In the genomic region with DNA sequence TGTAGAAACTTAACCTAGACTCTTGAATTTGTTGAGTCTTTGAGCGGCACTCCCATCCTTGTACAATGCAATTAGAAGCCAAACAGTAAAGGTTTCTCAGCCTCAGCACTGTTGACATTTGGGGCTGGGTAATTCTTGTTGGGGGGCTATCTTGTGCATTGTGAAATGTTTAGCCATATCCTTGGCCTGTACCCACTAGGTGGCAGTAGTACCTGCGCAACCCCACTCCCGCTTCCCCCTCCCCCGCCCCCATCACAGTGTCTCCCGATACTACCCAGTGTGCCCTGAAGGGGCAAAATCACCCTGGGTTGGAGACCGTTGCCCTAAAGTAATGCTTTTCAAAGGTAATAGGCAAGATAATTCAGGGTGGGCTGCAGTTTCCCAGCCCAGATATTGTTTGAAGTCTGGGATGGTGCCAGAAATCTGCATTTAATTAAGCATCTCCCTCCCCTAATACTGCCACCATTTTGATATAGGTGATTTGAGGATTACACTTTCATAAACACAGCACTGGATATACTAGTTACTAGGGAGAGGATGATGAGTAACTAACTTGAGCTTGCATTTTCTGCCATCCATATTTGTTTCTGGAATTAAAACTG, we compare ENCODE assay signal across 8 cellular contexts. TPM values are rescaled to one million over a fixed set of nuclear protein-coding genes. Genes with fewer than 3 reads are reported as not detected.
DNase-seq lines count a peak whose midpoint lies in the region; ATAC-seq, FAIRE-seq and TF ChIP-seq lines count a peak whose summit lies in the region.

No MANE protein-coding gene starts in this region.

- TF ChIP-seq POLR2A in uterus (IDR thresholded peaks at IDR 0.05): no peak

- DNase-seq in DMS53 (lab: John Stamatoyannopoulos, UW) (peak; percentile 87), Kasumi-1 (lab: John Stamatoyannopoulos, UW) (peak; percentile 68 to 71), SJCRH30 (peak; percentile 61 to 73), activated gamma-delta T cell (lab: John Stamatoyannopoulos, UW) (peak; percentile 24), frontal cortex (ENCODE audit: low spot score in 2 of 2) (peak; percentile 35 to 61), progenitor cell of endocrine pancreas (ENCODE audit: low spot score, unreplicated experiment) (peak; percentile 59), uterus (peak in 1 of 2 donors; percentile 43)

- H3K36me3 Mint-ChIP-seq in progenitor cell of endocrine pancreas (ENCODE audit: insufficient read depth): peaks cover 7% of the 10 kb centered on the region

- FAIRE-seq in frontal cortex (lab: Jason Lieb, UNC): no peak

- peaks cover 4% of the 10 kb centered on the region for H3K4me1 Mint-ChIP-seq in progenitor cell of endocrine pancreas (ENCODE audit: low read depth)

- no peaks in the 10 kb centered on the region for H3K27me3 Mint-ChIP-seq in progenitor cell of endocrine pancreas

- H3K4me3 ChIP-seq in SJCRH30 (no peak overlapping the region), uterus (no peak overlapping the region)

- ATAC-seq in HG02610 (IDR thresholded peaks at IDR 0.05; ENCODE audit: unreplicated experiment): no peak

- H3K36me3 ChIP-seq in SJCRH30 (peaks cover 25% of the 10 kb centered on the region), uterus (no peaks in the 10 kb centered on the region)

- TF ChIP-seq CTCF in progenitor cell of endocrine pancreas (IDR thresholded peaks at IDR 0.05; ENCODE audit: unreplicated experiment) (peak; percentile 74), uterus (IDR thresholded peaks at IDR 0.05) (peak; percentile 16 to 51 (median 35))

- intact Hi-C loops in uterus (cut with DNase I; ENCODE audit: low total_unique reads): no loop called here

- H3K4me1 ChIP-seq in SJCRH30 (no peaks in the 10 kb centered on the region), uterus (peaks cover 0 to 7% of the 10 kb centered on the region in 2 donors)

- H3K4me3 Mint-ChIP-seq in progenitor cell of endocrine pancreas (ENCODE audit: low read depth): peak overlapping the region; percentile 35

- H3K27me3 ChIP-seq in SJCRH30: no peaks in the 10 kb centered on the region
- H3K27me3 ChIP-seq in uterus: no peaks in the 10 kb centered on the region

- H3K9me3 Mint-ChIP-seq in progenitor cell of endocrine pancreas (ENCODE audit: low read depth): no peaks in the 10 kb centered on the region

- H3K27ac ChIP-seq in SJCRH30 (no peak overlapping the region), uterus (no peak overlapping the region)

- peak overlapping the region; percentile 13 for H3K27ac Mint-ChIP-seq in progenitor cell of endocrine pancreas

- H3K9me3 ChIP-seq in SJCRH30 (replicated peaks) (no peaks in the 10 kb centered on the region), uterus (no peaks in the 10 kb centered on the region)

RNA-seq across cellular contexts. Expression of gene COX6A1, which starts 1.8 kb away (rescaled TPM):
- total RNA-seq in SJCRH30 (2014; rRNA removed; shearing (Covaris generic)): 423 and 488 TPM in 2 replicates
- total RNA-seq in frontal cortex (489 TPM), progenitor cell of endocrine pancreas (318 and 343 TPM in 2 replicates), uterus (100 to 1,000 TPM; 196 to 524 (median 201) TPM)

RNA-seq across cellular contexts. Expression of gene TRIAP1, which starts 6.4 kb away (rescaled TPM):
- total RNA-seq in SJCRH30 (2014; rRNA removed; shearing (Covaris generic)): 43.4 and 45.5 TPM in 2 replicates
- 11.0 TPM for total RNA-seq in frontal cortex
- 32.4 and 33.5 TPM in 2 replicates for total RNA-seq in progenitor cell of endocrine pancreas
- 10 to 100 TPM in 2 of 4 donors, 1 to 10 TPM in 2; 1.2 to 16.8 (median 8.0) TPM for total RNA-seq in uterus

RNA-seq across cellular contexts. Expression of gene GATC, which starts 6.5 kb away (rescaled TPM):
- 29.8 and 31.4 TPM in 2 replicates for total RNA-seq in SJCRH30 (2014; rRNA removed; shearing (Covaris generic))
- 28.9 TPM for total RNA-seq in frontal cortex
- total RNA-seq in progenitor cell of endocrine pancreas: 28.0 and 30.9 TPM in 2 replicates
- 10 to 100 TPM; 11.8 to 31.9 (median 18.3) TPM for total RNA-seq in uterus

RNA-seq across cellular contexts. Expression of gene SRSF9, which starts 29.8 kb away (rescaled TPM):
- total RNA-seq in SJCRH30 (2014; rRNA removed; shearing (Covaris generic)): 120 and 136 TPM in 2 replicates
- 92.5 TPM for total RNA-seq in frontal cortex
- 282 and 286 TPM in 2 replicates for total RNA-seq in progenitor cell of endocrine pancreas
- total RNA-seq in uterus: 100 to 1,000 TPM in 2 of 4 donors, 10 to 100 TPM in 2; 10.5 to 150 (median 91.1) TPM

RNA-seq across cellular contexts. Expression of gene DYNLL1, which starts 56.2 kb away (rescaled TPM):
- total RNA-seq in SJCRH30 (2014; rRNA removed; shearing (Covaris generic)): 446 and 452 TPM in 2 replicates
- total RNA-seq in frontal cortex: 279 TPM
- 356 and 386 TPM in 2 replicates for total RNA-seq in progenitor cell of endocrine pancreas
- total RNA-seq in uterus: 100 to 1,000 TPM; 239 to 457 (median 291) TPM
